Comparison of ENCODE assay signal across 8 cellular contexts in the genomic region with DNA sequence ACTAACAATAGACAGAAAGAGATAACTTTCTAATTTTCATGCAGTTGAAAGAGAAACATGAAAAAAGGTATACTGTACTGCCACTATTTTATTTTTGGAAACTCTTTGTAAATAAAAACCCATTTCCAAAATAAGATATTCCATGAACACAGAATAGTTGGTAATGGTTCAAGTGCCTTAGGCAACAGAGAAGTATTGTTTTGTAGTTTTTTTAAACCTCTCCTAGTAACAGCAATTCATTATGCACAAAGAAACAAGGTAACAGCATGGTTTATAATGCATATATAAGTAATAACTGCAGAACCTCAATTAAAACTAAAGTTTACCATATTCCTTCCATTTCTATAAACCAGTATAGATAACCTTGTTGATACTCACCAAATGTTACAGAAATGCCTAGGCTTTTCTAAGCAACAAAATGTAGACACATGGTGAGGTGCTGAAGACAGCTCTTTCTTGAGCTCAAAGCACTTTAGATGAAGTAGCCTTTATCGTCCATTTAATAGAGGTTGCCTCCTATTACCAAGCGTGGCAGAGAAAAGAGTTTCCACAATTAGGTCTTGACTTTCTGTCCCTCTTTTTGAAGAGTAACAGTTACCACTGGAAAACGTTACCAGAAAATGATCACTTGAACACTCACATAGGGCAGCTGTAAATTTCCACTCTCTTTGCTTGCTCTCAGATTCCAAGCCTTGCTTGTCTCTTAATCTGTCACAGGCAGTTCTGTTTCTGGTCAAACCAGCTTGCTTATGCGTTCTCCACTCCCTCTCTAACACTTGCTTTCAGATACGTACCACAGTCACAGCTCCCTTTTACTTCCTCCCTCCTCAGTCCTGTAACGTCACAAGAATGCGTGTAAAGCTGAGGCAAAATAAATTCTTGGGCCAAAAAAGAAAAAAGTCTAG. TPM values are rescaled to one million over a fixed set of nuclear protein-coding genes. Genes with fewer than 3 reads are reported as not detected.
A peak's percentile ranks its signal among the peaks of the same experiment; 100 is the strongest.
DNase-seq lines count a peak whose midpoint lies in the region; ATAC-seq, FAIRE-seq and TF ChIP-seq lines count a peak whose summit lies in the region.

No MANE protein-coding gene starts in this region.

- H3K9me3 ChIP-seq in mucosa of rectum (ENCODE audit: control insufficient read depth in 2 of 2, low read length in 2 of 2) (no peaks in the 10 kb centered on the region), A673 (ENCODE audit: low read depth, low read length, poor library complexity, severe bottlenecking) (peaks cover 7% of the 10 kb centered on the region)

- TF ChIP-seq CTCF in NB4 (IDR thresholded peaks at IDR 0.05; ENCODE audit: low read depth, low read length): no peak
- TF ChIP-seq CTCF in A673 (conservative IDR thresholded peaks at IDR 0.05; ENCODE audit: low read depth, low read length): no peak

- H3K4me1 ChIP-seq in mucosa of rectum (ENCODE audit: control insufficient read depth in 2 of 2, insufficient read depth in 2 of 2, low read length in 2 of 2): peaks cover 0 to 6% of the 10 kb centered on the region in 2 donors
- no peaks in the 10 kb centered on the region for H3K4me1 ChIP-seq in A673 (ENCODE audit: insufficient read depth, low read length, poor library complexity, severe bottlenecking)

- peak overlapping the region; percentile 63 to 74 for H3K27ac ChIP-seq in mucosa of rectum (ENCODE audit: low read depth in 2 of 2, low read length in 2 of 2)
- no peak overlapping the region for H3K27ac ChIP-seq in A673 (ENCODE audit: low read depth, low read length, poor library complexity, severe bottlenecking)

- peak; percentile 69 for ATAC-seq in GM19023 (IDR thresholded peaks at IDR 0.05; ENCODE audit: unreplicated experiment)

- no TSS peak for BruUV-seq in A673 (replicated peaks; lab: Mats Ljungman, UMichigan)

- H3K4me3 ChIP-seq in NB4 (ENCODE audit: low read depth, low read length): no peak overlapping the region
- H3K4me3 ChIP-seq in mucosa of rectum (ENCODE audit: low read length in 2 of 2): peak overlapping the region; percentile 42 to 63
- H3K4me3 ChIP-seq in A673 (ENCODE audit: low read depth, low read length, poor library complexity, severe bottlenecking): no peak overlapping the region

- H3K36me3 ChIP-seq in mucosa of rectum (ENCODE audit: control insufficient read depth in 2 of 2, insufficient read depth in 2 of 2, low read length in 2 of 2): no peaks in the 10 kb centered on the region
- H3K36me3 ChIP-seq in A673 (ENCODE audit: insufficient read depth, low read length, poor library complexity, severe bottlenecking): no peaks in the 10 kb centered on the region

- intact Hi-C loops in A673 (cut with micrococcal nuclease; ENCODE audit: unreplicated experiment): no loop called here

- CTCF ChIA-PET in A673 (lab: Charles Lee): no interaction called here

- peak overlapping the region; percentile 29 to 62 for H3K9ac ChIP-seq in mucosa of rectum (ENCODE audit: low read depth in 1 of 2, low read length in 2 of 2)

- DNase-seq in NB4 (ENCODE audit: low read depth) (peak; percentile 17), A673 (ENCODE audit: low spot score) (no peak), A172 (ENCODE audit: low spot score) (no peak), SHP77 (lab: John Stamatoyannopoulos, UW) (no peak), NCI-H2171 treated with DMSO at 0.1 percent for 48 hours (lab: John Stamatoyannopoulos, UW) (no peak)

- FAIRE-seq in endometrium (lab: Jason Lieb, UNC): peak; percentile 85

- no peak for TF ChIP-seq POLR2A in NB4 (IDR thresholded peaks at IDR 0.05; ENCODE audit: extremely low read depth, insufficient read length)

- H3K27me3 ChIP-seq in mucosa of rectum (ENCODE audit: control insufficient read depth in 2 of 2, insufficient read depth in 2 of 2, low read length in 2 of 2): no peaks in the 10 kb centered on the region
- H3K27me3 ChIP-seq in A673 (replicated peaks; ENCODE audit: insufficient read depth, low read depth, low read length, poor library complexity): no peaks in the 10 kb centered on the region

- POLR2A ChIA-PET in A673 (lab: Charles Lee; ENCODE audit: low non-redundant PET): no interaction called here

RNA-seq across cellular contexts. Expression of a gene that starts 42.9 kb away (rescaled TPM):
- total RNA-seq in A673 (2021): 3.6 and 4.0 TPM in 2 replicates
- total RNA-seq in A172 (2014; rRNA removed; shearing (Covaris generic)): 6.3 and 17.5 TPM in 2 replicates

RNA-seq across cellular contexts. Expression of a gene that starts 43.1 kb away (rescaled TPM):
- total RNA-seq in A673 (2021): 3.8 and 5.1 TPM in 2 replicates
- total RNA-seq in A172 (2014; rRNA removed; shearing (Covaris generic)): 5.3 and 8.7 TPM in 2 replicates

Comparison
In these comparisons a context has a peak if more than half of its experiments do, and no peak if none do; other contexts are left out.
1. H3K4me3 ChIP-seq: peak in mucosa of rectum (2 of 2); none in NB4 (single experiment) and A673 (single experiment).